Comparison of ENCODE assay signal across 6 cellular contexts in the genomic region with DNA sequence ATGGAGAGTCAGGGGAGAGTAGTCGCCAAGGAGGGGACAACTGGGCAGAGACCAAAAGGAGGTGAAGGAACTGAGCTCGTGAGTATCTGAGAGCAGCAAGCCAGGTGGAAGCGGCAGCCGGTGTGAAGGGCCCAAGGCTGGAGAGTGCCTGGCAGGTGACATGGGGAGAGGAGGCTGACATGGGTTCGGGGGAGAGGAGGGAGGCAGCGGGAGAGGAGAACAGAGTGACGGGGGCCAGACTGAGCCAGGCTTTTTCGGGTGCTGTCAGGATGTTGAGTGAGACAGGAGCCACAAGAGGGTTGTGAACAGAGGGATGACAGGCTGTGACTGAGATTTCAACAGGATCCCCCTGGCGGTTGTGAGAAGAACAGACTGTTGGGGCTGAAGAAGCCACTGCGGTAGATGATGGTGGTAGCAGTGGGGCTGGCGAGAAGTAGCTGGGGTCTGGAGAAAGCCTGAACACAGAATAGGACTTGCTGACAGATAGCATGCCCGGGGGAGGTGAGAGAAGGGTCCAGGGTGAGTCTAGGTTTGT.
DNase-seq lines count a peak whose midpoint lies in the region; ATAC-seq and TF ChIP-seq lines count a peak whose summit lies in the region.

No MANE protein-coding gene starts in this region.

- no peak overlapping the region for H3K27ac ChIP-seq in MM.1S (ENCODE audit: low read length)
- H3K27ac ChIP-seq in effector memory CD4-positive, alpha-beta T cell (ENCODE audit: insufficient read depth, low read length, poor library complexity, severe bottlenecking) = no peak overlapping the region

- no peaks in the 10 kb centered on the region for H3K9me3 ChIP-seq in MM.1S (replicated peaks; ENCODE audit: insufficient read depth, low read length)
- H3K9me3 ChIP-seq in effector memory CD4-positive, alpha-beta T cell (ENCODE audit: control insufficient read depth, low read length) = no peaks in the 10 kb centered on the region

- no peaks in the 10 kb centered on the region for H3K9me2 ChIP-seq in MM.1S (replicated peaks; ENCODE audit: insufficient read depth, low read length)

- ATAC-seq in HG03159 (IDR thresholded peaks at IDR 0.05; ENCODE audit: unreplicated experiment) = no peak
- ATAC-seq in HG02981 (IDR thresholded peaks at IDR 0.05; ENCODE audit: unreplicated experiment) = no peak

- no peak overlapping the region for H3K4me3 ChIP-seq in AG10803 (ENCODE audit: low read length)
- H3K4me3 ChIP-seq in MM.1S (ENCODE audit: low read length) = no peak overlapping the region
- H3K4me3 ChIP-seq in fibroblast of mammary gland (ENCODE audit: control insufficient read depth, low read depth, low read length) = no peak overlapping the region
- no peak overlapping the region for H3K4me3 ChIP-seq in effector memory CD4-positive, alpha-beta T cell (ENCODE audit: insufficient read depth, low read depth, low read length, poor library complexity, severe bottlenecking)

- TF ChIP-seq CTCF in AG10803 (conservative IDR thresholded peaks at IDR 0.05; ENCODE audit: low read length) (peak; percentile 52), MM.1S (IDR thresholded peaks at IDR 0.05; ENCODE audit: low read length) (peak; percentile 45), fibroblast of mammary gland (conservative IDR thresholded peaks at IDR 0.05; ENCODE audit: control insufficient read depth, insufficient read depth, low read depth, low read length) (peak; percentile 42)

- H3K27me3 ChIP-seq in MM.1S (replicated peaks; ENCODE audit: insufficient read depth, low read length) = no peaks in the 10 kb centered on the region
- H3K27me3 ChIP-seq in effector memory CD4-positive, alpha-beta T cell (replicated peaks; ENCODE audit: control insufficient read depth, insufficient read depth, low read length, poor library complexity, severe bottlenecking) = no peaks in the 10 kb centered on the region

- H4K20me1 ChIP-seq in MM.1S (ENCODE audit: insufficient read depth, low read length) = no peaks in the 10 kb centered on the region

- H3K4me2 ChIP-seq in MM.1S (ENCODE audit: low read depth, low read length) = no peak overlapping the region

- no peak overlapping the region for H2AFZ ChIP-seq in MM.1S (ENCODE audit: low read length)

- H3K36me3 ChIP-seq in MM.1S (replicated peaks; ENCODE audit: insufficient read depth, low read length) = no peaks in the 10 kb centered on the region
- peaks cover 14% of the 10 kb centered on the region for H3K36me3 ChIP-seq in effector memory CD4-positive, alpha-beta T cell (ENCODE audit: control insufficient read depth, insufficient read depth, low read length)

- DNase-seq in AG10803 (ENCODE audit: low read depth) (peak; percentile 31), MM.1S (peak; percentile 31), fibroblast of mammary gland (ENCODE audit: low read depth) (peak; percentile 47)
- no peak for DNase-seq in effector memory CD4-positive, alpha-beta T cell

- H3F3A ChIP-seq in MM.1S (ENCODE audit: insufficient read depth, low read length) = no peaks in the 10 kb centered on the region

- no peaks in the 10 kb centered on the region for H3K4me1 ChIP-seq in MM.1S (ENCODE audit: low read length)
- H3K4me1 ChIP-seq in effector memory CD4-positive, alpha-beta T cell (ENCODE audit: control insufficient read depth, insufficient read depth, low read length, poor library complexity, severe bottlenecking) = peaks cover 9% of the 10 kb centered on the region

- H3K9ac ChIP-seq in MM.1S (ENCODE audit: low read length) = no peak overlapping the region

- peaks cover 41% of the 10 kb centered on the region for H3K79me2 ChIP-seq in MM.1S (ENCODE audit: low read length)

Comparison
In these comparisons a context has a peak if more than half of its experiments do, and no peak if none do; other contexts are left out.
1. DNase-seq: peak in AG10803 (single experiment), MM.1S (single experiment) and fibroblast of mammary gland (single experiment); none in effector memory CD4-positive, alpha-beta T cell (0 of 3).
2. Peak in every context shown above with its lines, with median percentiles within 50 percentile points of each other: CTCF ChIP-seq.